8 cellular contexts compared by ENCODE assay signal in genomic region chr17:18248300-18248731, GRCh38. TPM values are rescaled to one million over a fixed set of nuclear protein-coding genes. Genes with fewer than 3 reads are reported as not detected.
DNase-seq lines count a peak whose midpoint lies in the region; ATAC-seq and TF ChIP-seq lines count a peak whose summit lies in the region.

No MANE protein-coding gene starts in this region.

- intact Hi-C loops in HCT116 (cut with micrococcal nuclease), result loop anchor here (1.0 kb wide), 1 partner anchor 73 kb away; no protein-coding TSS in a partner anchor

- H3K79me2 ChIP-seq in HCT116 (ENCODE audit: insufficient read depth, low read length), result no peaks in the 10 kb centered on the region

- POLR2A ChIA-PET in HCT116 (lab: Charles Lee), result no interaction called here

- H3K36me3 ChIP-seq in HCT116 (ENCODE audit: control insufficient read depth in 1 of 2, insufficient read depth in 2 of 2, low read length in 2 of 2) (peaks cover 20 to 52% of the 10 kb centered on the region in 2 experiments), muscle layer of duodenum (ENCODE audit: control insufficient read depth in 1 of 2, insufficient read depth in 2 of 2, low read length in 2 of 2) (peaks cover 51 to 84% of the 10 kb centered on the region in 2 donors)

- CTCF ChIA-PET in HCT116 (lab: Charles Lee), result interaction anchor here (1.0 to 1.3 kb wide), 2 partner anchors 72 to 76 kb away, joined by 3 read pairs; no protein-coding TSS in a partner anchor
- CTCF ChIA-PET in activated CD8-positive, alpha-beta memory T cell treated with anti-CD3 and anti-CD28 coated beads, Interleukin-2, amount 10 ng/mL, durations not matched to agents 7 days and 5 days (lab: Charles Lee), result interaction anchor here (0.9 to 2.2 kb wide), 6 partner anchors 9 to 84 kb away, joined by 3 to 9 read pairs (median 5); partner anchors contain the start of gene MIEF2

- RAD21 ChIA-PET in HCT116 (lab: Charles Lee; ENCODE audit: low non-redundant PET in 1 of 2, low total read pairs in 2 of 2, uncharacterized antibody in 2 of 2, unreplicated experiment in 2 of 2), result no interaction called here

- H3K27ac Mint-ChIP-seq in activated CD8-positive, alpha-beta memory T cell treated with anti-CD3 and anti-CD28 coated beads, Interleukin-2, amount 10 ng/mL, durations not matched to agents 7 days and 5 days, result no peak overlapping the region
- peak overlapping the region; percentile 59 for H3K27ac Mint-ChIP-seq in endothelial cell (ENCODE audit: unreplicated experiment)

- TF ChIP-seq POLR2A in HCT116 (IDR thresholded peaks at IDR 0.05; ENCODE audit: borderline replicate concordance, extremely low read depth, insufficient read depth, insufficient read length), result no peak

- H3K4me3 ChIP-seq in HCT116 (replicated peaks in 1 of 2; ENCODE audit: low read depth in 1 of 2, low read length in 2 of 2) (no peak overlapping the region), muscle layer of duodenum (ENCODE audit: low read depth in 1 of 2, low read length in 2 of 2) (no peak overlapping the region)

- no peak overlapping the region for H3K4me3 Mint-ChIP-seq in activated CD8-positive, alpha-beta memory T cell treated with anti-CD3 and anti-CD28 coated beads, Interleukin-2, amount 10 ng/mL, durations not matched to agents 7 days and 5 days
- H3K4me3 Mint-ChIP-seq in endothelial cell (ENCODE audit: unreplicated experiment), result peak overlapping the region; percentile 83

- no peaks in the 10 kb centered on the region for H3K9me3 ChIP-seq in HCT116 (ENCODE audit: control insufficient read depth in 1 of 2, insufficient read depth in 1 of 2, low read depth in 1 of 2, low read length in 2 of 2)
- H3K9me3 ChIP-seq in muscle layer of duodenum (ENCODE audit: control insufficient read depth in 1 of 2, low read length in 2 of 2), result no peaks in the 10 kb centered on the region

- ATAC-seq in HCT116 (peak; percentile 69), GM18867 (IDR thresholded peaks at IDR 0.05; ENCODE audit: unreplicated experiment) (no peak)
- peak; percentile 83 for ATAC-seq in activated CD8-positive, alpha-beta memory T cell treated with anti-CD3 and anti-CD28 coated beads, Interleukin-2, amount 10 ng/mL, durations not matched to agents 7 days and 5 days
- ATAC-seq in stimulated activated naive CD8-positive, alpha-beta T cell treated with anti-CD3 and anti-CD28 coated beads, Interleukin-15, Interleukin-2, amounts not matched to agents 100 U/mL and 50 U/mL, for 24 hours, result peak; percentile 45

- TF ChIP-seq CTCF in C4-2B (conservative IDR thresholded peaks at IDR 0.05), result peak; percentile 86
- TF ChIP-seq CTCF in HCT116 (IDR thresholded peaks at IDR 0.05 in 2 of 3, conservative IDR thresholded peaks at IDR 0.05 in 1 of 3; ENCODE audit: borderline replicate concordance in 1 of 3, insufficient read depth in 1 of 3, low read depth in 2 of 3, low read length in 2 of 3), result peak; percentile 63 to 76 (median 72); a peak in 5 of 6 replicates
- TF ChIP-seq CTCF in endothelial cell (IDR thresholded peaks at IDR 0.05; ENCODE audit: unreplicated experiment), result peak; percentile 46

- no peak for DNase-seq in HCT116 (ENCODE audit: low read depth, low spot score)
- peak; percentile 76 for DNase-seq in NCI-H82 treated with DMSO at 0.1 percent for 48 hours (lab: John Stamatoyannopoulos, UW; ENCODE audit: unreplicated experiment)
- peak; percentile 81 for DNase-seq in activated CD8-positive, alpha-beta memory T cell treated with anti-CD3 and anti-CD28 coated beads, Interleukin-2, amount 10 ng/mL, durations not matched to agents 7 days and 5 days
- DNase-seq in endothelial cell (ENCODE audit: low spot score), result peak; percentile 69
- peak; percentile 71 for DNase-seq in stimulated activated naive CD8-positive, alpha-beta T cell treated with anti-CD3 and anti-CD28 coated beads, Interleukin-15, Interleukin-2, amounts not matched to agents 100 U/mL and 50 U/mL, for 24 hours

- BruUV-seq in HCT116 (replicated peaks; lab: Mats Ljungman, UMichigan), result no TSS peak

- H3K9me2 ChIP-seq in HCT116 (ENCODE audit: insufficient read depth), result no peaks in the 10 kb centered on the region

- H3K27me3 Mint-ChIP-seq in activated CD8-positive, alpha-beta memory T cell treated with anti-CD3 and anti-CD28 coated beads, Interleukin-2, amount 10 ng/mL, durations not matched to agents 7 days and 5 days, result no peaks in the 10 kb centered on the region
- H3K27me3 Mint-ChIP-seq in endothelial cell (ENCODE audit: unreplicated experiment), result peaks cover 10% of the 10 kb centered on the region

- peak; percentile 88 for TF ChIP-seq RAD21 in HCT116 (IDR thresholded peaks at IDR 0.05; ENCODE audit: low read depth)

- peaks cover 33% of the 10 kb centered on the region for H3K36me3 Mint-ChIP-seq in activated CD8-positive, alpha-beta memory T cell treated with anti-CD3 and anti-CD28 coated beads, Interleukin-2, amount 10 ng/mL, durations not matched to agents 7 days and 5 days
- H3K36me3 Mint-ChIP-seq in endothelial cell (ENCODE audit: low read depth, unreplicated experiment), result peaks cover 39% of the 10 kb centered on the region

- peaks cover 2% of the 10 kb centered on the region for H3K4me1 Mint-ChIP-seq in activated CD8-positive, alpha-beta memory T cell treated with anti-CD3 and anti-CD28 coated beads, Interleukin-2, amount 10 ng/mL, durations not matched to agents 7 days and 5 days
- peaks cover 9% of the 10 kb centered on the region for H3K4me1 Mint-ChIP-seq in endothelial cell (ENCODE audit: unreplicated experiment)

- no peak overlapping the region for H3K27ac ChIP-seq in C4-2B
- H3K27ac ChIP-seq in HCT116 (ENCODE audit: low read depth, low read length), result peak overlapping the region; percentile 19; the same call in 1 of the 2 replicates
- peak overlapping the region; percentile 2 for H3K27ac ChIP-seq in muscle layer of duodenum (ENCODE audit: low read length)

- H3K4me1 ChIP-seq in HCT116 (ENCODE audit: control insufficient read depth in 1 of 2, insufficient read depth in 2 of 2, low read length in 2 of 2), result peaks cover 0 to 12% of the 10 kb centered on the region in 2 experiments; a peak in 2 of 4 replicates
- H3K4me1 ChIP-seq in muscle layer of duodenum (ENCODE audit: control insufficient read depth in 1 of 2, insufficient read depth in 2 of 2, low read length in 2 of 2), result peaks cover 0 to 18% of the 10 kb centered on the region in 2 donors

- no peak overlapping the region for H2AFZ ChIP-seq in HCT116 (ENCODE audit: low read depth, low read length, poor library complexity, severe bottlenecking)

- H4K20me1 ChIP-seq in HCT116 (ENCODE audit: insufficient read depth), result peaks cover 6% of the 10 kb centered on the region; the same call in 1 of the 2 replicates

- no peaks in the 10 kb centered on the region for H3K9me3 Mint-ChIP-seq in activated CD8-positive, alpha-beta memory T cell treated with anti-CD3 and anti-CD28 coated beads, Interleukin-2, amount 10 ng/mL, durations not matched to agents 7 days and 5 days (ENCODE audit: low read depth)
- no peaks in the 10 kb centered on the region for H3K9me3 Mint-ChIP-seq in endothelial cell (ENCODE audit: unreplicated experiment)

- H3K9ac ChIP-seq in HCT116 (ENCODE audit: low read length), result no peak overlapping the region

- no peak overlapping the region for H3K4me2 ChIP-seq in HCT116 (ENCODE audit: low read length)

- H3K27me3 ChIP-seq in HCT116 (ENCODE audit: insufficient read depth, low read length), result no peaks in the 10 kb centered on the region
- H3K27me3 ChIP-seq in muscle layer of duodenum (ENCODE audit: low read depth, low read length), result no peaks in the 10 kb centered on the region

TF ChIP-seq in HCT116, 20 proteins besides CTCF, POLR2A, EP300 and RAD21 (continues in another document):
- TF ChIP-seq SP1 (IDR thresholded peaks at IDR 0.05; ENCODE audit: low read depth), result no peak
- TF ChIP-seq, protein P1, sequence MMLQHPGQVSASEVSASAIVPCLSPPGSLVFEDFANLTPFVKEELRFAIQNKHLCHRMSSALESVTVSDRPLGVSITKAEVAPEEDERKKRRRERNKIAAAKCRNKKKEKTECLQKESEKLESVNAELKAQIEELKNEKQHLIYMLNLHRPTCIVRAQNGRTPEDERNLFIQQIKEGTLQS (IDR thresholded peaks at IDR 0.05), result no peak
- TF ChIP-seq ZBTB33 (IDR thresholded peaks at IDR 0.05; ENCODE audit: extremely low read depth, insufficient replicate concordance, low read length), result no peak
- no peak for TF ChIP-seq CEBPB (IDR thresholded peaks at IDR 0.05; ENCODE audit: low read depth)
- no peak for TF ChIP-seq CBX3 (IDR thresholded peaks at IDR 0.05; ENCODE audit: low read depth)
- no peak for TF ChIP-seq ELF1 (IDR thresholded peaks at IDR 0.05; ENCODE audit: borderline replicate concordance, low read depth)
- no peak for TF ChIP-seq EZH2 (IDR thresholded peaks at IDR 0.05)
- TF ChIP-seq ZFX (IDR thresholded peaks at IDR 0.05), result no peak
- TF ChIP-seq POLR2AphosphoS5 (IDR thresholded peaks at IDR 0.05; ENCODE audit: low read depth, low read length), result no peak

RNA-seq across cellular contexts. Expression of gene FLII, which starts 10.2 kb away (rescaled TPM):
- total RNA-seq in HCT116 (2021; ENCODE audit: unreplicated experiment) (264 TPM), endothelial cell (ENCODE audit: unreplicated experiment) (355 TPM)
- 312 and 354 TPM in 2 replicates for polyA plus RNA-seq in HCT116 (2012)
- 100 to 1,000 TPM; 338 to 357 TPM for total RNA-seq in activated CD8-positive, alpha-beta memory T cell treated with anti-CD3 and anti-CD28 coated beads, Interleukin-2, amount 10 ng/mL, durations not matched to agents 7 days and 5 days

RNA-seq across cellular contexts. Expression of gene MIEF2, which starts 12.1 kb away (rescaled TPM):
- total RNA-seq in HCT116 (2021; ENCODE audit: unreplicated experiment) (9.3 TPM), endothelial cell (ENCODE audit: unreplicated experiment) (11.6 TPM)
- 7.3 and 9.9 TPM in 2 replicates for polyA plus RNA-seq in HCT116 (2012)
- 1 to 10 TPM; 8.4 to 10.0 TPM for total RNA-seq in activated CD8-positive, alpha-beta memory T cell treated with anti-CD3 and anti-CD28 coated beads, Interleukin-2, amount 10 ng/mL, durations not matched to agents 7 days and 5 days

RNA-seq across cellular contexts. Expression of gene LLGL1, which starts 22.9 kb away (rescaled TPM):
- total RNA-seq in HCT116 (2021; ENCODE audit: unreplicated experiment) (44.3 TPM), endothelial cell (ENCODE audit: unreplicated experiment) (57.2 TPM)
- 31.7 and 34.1 TPM in 2 replicates for polyA plus RNA-seq in HCT116 (2012)
- 10 to 100 TPM; 23.8 to 24.8 TPM for total RNA-seq in activated CD8-positive, alpha-beta memory T cell treated with anti-CD3 and anti-CD28 coated beads, Interleukin-2, amount 10 ng/mL, durations not matched to agents 7 days and 5 days
